Comparison of ENCODE assay signal across 1 cellular context in genomic region chr17:34254651-34255380, GRCh38.
TF ChIP-seq lines count a peak whose summit lies in the region.

CCL2 (plus strand) TSS chr17:34255285; CDS start chr17:34255350, 65 bp downstream.

TF ChIP-seq in H1, 55 proteins besides CTCF, POLR2A, EP300 and RAD21 (continued from another document):
- TF ChIP-seq BRCA1 (IDR thresholded peaks at IDR 0.05; ENCODE audit: low read depth, low read length), result no peak
- peak; percentile 89 for TF ChIP-seq RBBP5 (IDR thresholded peaks at IDR 0.05; ENCODE audit: borderline replicate concordance, low read depth, low read length)
- TF ChIP-seq HDAC6 (IDR thresholded peaks at IDR 0.05; ENCODE audit: low read depth, low read length), result no peak
- TF ChIP-seq ASH2L (IDR thresholded peaks at IDR 0.05; ENCODE audit: low read length), result peak; percentile 92
- no peak for TF ChIP-seq BCL11A (IDR thresholded peaks at IDR 0.05; ENCODE audit: low read depth in 2 of 2, low read length in 2 of 2)
- TF ChIP-seq SP1 (IDR thresholded peaks at IDR 0.05; ENCODE audit: low read depth, low read length), result peak; percentile 71
- TF ChIP-seq MAX (IDR thresholded peaks at IDR 0.05), result no peak
- TF ChIP-seq JUN (IDR thresholded peaks at IDR 0.05; ENCODE audit: low read depth, low read length), result no peak
- TF ChIP-seq CEBPB (IDR thresholded peaks at IDR 0.05; ENCODE audit: low read depth, low read length), result no peak
- TF ChIP-seq KDM1A (IDR thresholded peaks at IDR 0.05; ENCODE audit: borderline replicate concordance, low read length), result no peak
- peak in 1 of 2 experiments; percentile 38; a peak in 1 of 4 replicates for TF ChIP-seq SIN3A (conservative IDR thresholded peaks at IDR 0.05 in 1 of 2, IDR thresholded peaks at IDR 0.05 in 1 of 2; ENCODE audit: low read depth in 1 of 2, low read length in 2 of 2)
- TF ChIP-seq TEAD4 (IDR thresholded peaks at IDR 0.05; ENCODE audit: low read depth, low read length), result peak; percentile 90
- no peak for TF ChIP-seq CBX5 (IDR thresholded peaks at IDR 0.05; ENCODE audit: low read depth, low read length)
- peak; percentile 19; the same call in 1 of the 2 replicates for TF ChIP-seq TBP (IDR thresholded peaks at IDR 0.05; ENCODE audit: low read depth, low read length)
- TF ChIP-seq EGR1 (IDR thresholded peaks at IDR 0.05; ENCODE audit: borderline replicate concordance, low read depth, low read length), result no peak
